Comparison of ENCODE assay signal across 17 cellular contexts in the genomic region with DNA sequence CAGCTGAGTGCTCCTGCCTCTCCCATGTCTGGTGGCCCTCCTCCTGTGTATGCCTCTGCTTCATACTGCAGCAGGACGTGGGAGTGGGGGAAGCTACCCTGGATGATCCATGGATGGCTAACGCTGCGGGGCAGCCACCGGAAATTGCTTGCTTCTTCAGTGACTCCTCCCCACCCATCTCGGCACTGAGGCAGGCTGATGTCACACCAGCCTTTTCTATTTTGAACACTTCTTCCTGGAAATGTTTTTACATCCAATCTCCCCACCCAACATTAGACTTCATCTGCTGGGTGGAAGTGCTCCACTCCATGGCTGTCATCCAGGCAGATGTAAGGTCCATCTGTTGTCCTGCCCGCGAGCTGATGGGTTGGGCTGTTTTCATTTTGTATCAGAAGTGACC. TPM values are rescaled to one million over a fixed set of nuclear protein-coding genes. Genes with fewer than 3 reads are reported as not detected.
A peak's percentile ranks its signal among the peaks of the same experiment; 100 is the strongest.
DNase-seq lines count a peak whose midpoint lies in the region; ATAC-seq and TF ChIP-seq lines count a peak whose summit lies in the region.
"Had no signal": no experiment of that assay in that cellular context is flagged by ENCODE, and none has a peak within 500 bp of the region (broad histone marks: within the 10 kb centered on the region; RNA-seq: fewer than 3 reads in every experiment).

No MANE protein-coding gene starts in this region.

- ATAC-seq in left cardiac atrium (peak in 1 of 2 donors; percentile 46), sciatic nerve (peak; percentile 53), foreskin keratinocyte (no peak)
- ATAC-seq: activated T-cell treated with anti-CD3 and anti-CD28 coated beads, Interleukin-2, amount 50 U/mL, for 72 hours had no signal

- H3K4me1 ChIP-seq in adrenal gland (replicated peaks in 1 of 2) (peaks cover 0 to 3% of the 10 kb centered on the region in 2 donors), foreskin keratinocyte (no peaks in the 10 kb centered on the region)
- H3K4me1 ChIP-seq: parathyroid adenoma had no signal

- intact Hi-C loops in adrenal gland (cut with DNase I), result loop anchor here (10.0 kb wide), 2 partner anchors 151 to 171 kb away; no protein-coding TSS in a partner anchor
- intact Hi-C loops in left cardiac atrium (cut with DNase I), result loop anchor here in 1 of 2 donors (10.0 kb wide), 1 partner anchor 229 kb away; no protein-coding TSS in a partner anchor
- intact Hi-C loops in sciatic nerve (cut with DNase I), result no loop called here

- TF ChIP-seq CTCF in adrenal gland (IDR thresholded peaks at IDR 0.05), result no peak
- TF ChIP-seq CTCF in foreskin keratinocyte (conservative IDR thresholded peaks at IDR 0.05), result no peak

- TF ChIP-seq POLR2A in adrenal gland (IDR thresholded peaks at IDR 0.05), result no peak

- DNase-seq in DMS 273 treated with DMSO at 0.1 percent for 48 hours (lab: John Stamatoyannopoulos, UW), result peak; percentile 35
- peak in 5 of 7 donors; percentile 24 to 48 (median 31) for DNase-seq in adrenal gland
- DNase-seq in left cardiac atrium, result peak; percentile 71
- peak; percentile 63 for DNase-seq in sciatic nerve (ENCODE audit: low spot score)
- DNase-seq in activated CD4-positive, alpha-beta T cell treated with anti-CD3 and anti-CD28 coated beads for 48 hours, result no peak
- DNase-seq in NK-92 (lab: John Stamatoyannopoulos, UW; ENCODE audit: unreplicated experiment), result no peak
- no peak for DNase-seq in foreskin keratinocyte
- DNase-seq in NCI-H510A (lab: John Stamatoyannopoulos, UW), result no peak
- DNase-seq: activated T-cell treated with anti-CD3 and anti-CD28 coated beads, Interleukin-2, amount 50 U/mL, for 72 hours; erythroblast; NCI-H774; stimulated activated CD4-positive, alpha-beta T cell treated with anti-CD3 and anti-CD28 coated beads, Interleukin-15, amount 100 ng/mL, for 24 hours; T-helper 9 cell had no signal

- H3K27me3 ChIP-seq in adrenal gland (no peaks in the 10 kb centered on the region), foreskin keratinocyte (no peaks in the 10 kb centered on the region)

- no peak overlapping the region for H3K4me3 ChIP-seq in adrenal gland
- H3K4me3 ChIP-seq: coronary artery had no signal

- H3K36me3 ChIP-seq in adrenal gland (replicated peaks in 1 of 2), result peaks cover 0 to 25% of the 10 kb centered on the region in 2 donors

- H3K27ac ChIP-seq in adrenal gland (peak overlapping the region in 1 of 5 donors; percentile 55), foreskin keratinocyte (no peak overlapping the region)
- H3K27ac ChIP-seq: C4-2B had no signal

- H3K9me3 ChIP-seq in adrenal gland (replicated peaks in 1 of 3), result no peaks in the 10 kb centered on the region

- 62 to 79% (median 69%) methylated on average over 7 of the region's 7 CpGs for WGBS in adrenal gland, 4 donors

RNA-seq across cellular contexts. Expression of a gene that starts 58.9 kb away (rescaled TPM):
- total RNA-seq in adrenal gland, result 1 to 10 TPM in 1 of 8 donors, under 1 TPM in 2, not detected in 5; 0.11 to 1.5 (median 0.36) TPM
- polyA plus RNA-seq in adrenal gland, result 1 to 10 TPM in 1 of 3 donors, under 1 TPM in 2; 0.08 to 2.6 (median 0.10) TPM
- not detected for total RNA-seq in left cardiac atrium
- not detected for total RNA-seq in sciatic nerve
- not detected in 2 replicates for total RNA-seq in foreskin keratinocyte
- not detected in 2 replicates for polyA plus RNA-seq in foreskin keratinocyte
- total RNA-seq: activated T-cell treated with anti-CD3 and anti-CD28 coated beads, Interleukin-2, amount 50 U/mL, for 72 hours; MCF 10A had no signal

Comparison
In these comparisons a context has a peak if more than half of its experiments do, and no peak if none do; other contexts are left out.
1. DNase-seq: peak in DMS 273 treated with DMSO at 0.1 percent for 48 hours (single experiment), adrenal gland (5 of 7), left cardiac atrium (single experiment) and sciatic nerve (single experiment); none in activated CD4-positive, alpha-beta T cell treated with anti-CD3 and anti-CD28 coated beads for 48 hours (single experiment), NK-92 (single experiment), foreskin keratinocyte (0 of 2) and NCI-H510A (single experiment).